Comparison of ENCODE assay signal across 8 cellular contexts in the genomic region with DNA sequence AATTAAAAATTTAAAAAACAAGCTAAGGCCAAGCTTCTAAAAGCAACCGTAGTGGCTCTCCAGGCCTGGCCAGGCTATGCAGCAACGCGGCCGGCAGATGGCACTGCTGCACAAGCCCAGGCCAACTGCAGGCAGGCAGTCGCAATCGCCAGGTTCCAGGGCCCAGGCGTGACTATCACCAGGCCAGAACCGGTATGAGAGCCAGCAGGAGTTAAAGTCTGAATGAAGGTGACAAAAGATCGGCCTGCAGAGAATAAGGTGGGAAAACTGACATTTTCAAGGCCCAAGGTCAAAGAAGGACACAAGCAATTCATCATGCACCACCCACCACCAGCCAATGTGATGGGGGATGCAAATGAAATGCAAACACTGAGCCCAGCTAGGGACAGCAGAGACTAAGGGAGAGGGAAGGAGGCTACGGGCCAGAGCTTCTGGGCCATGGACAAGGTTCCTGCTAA. TPM values are rescaled to one million over a fixed set of nuclear protein-coding genes. Genes with fewer than 3 reads are reported as not detected.
A peak's percentile ranks its signal among the peaks of the same experiment; 100 is the strongest.
DNase-seq lines count a peak whose midpoint lies in the region; ATAC-seq and TF ChIP-seq lines count a peak whose summit lies in the region.

No MANE protein-coding gene starts in this region.

- no peak overlapping the region for H3K4me3 Mint-ChIP-seq in activated naive CD8-positive, alpha-beta T cell treated with anti-CD3 and anti-CD28 coated beads, Interleukin-2, amount 50 U/mL, for 24 hours
- H3K4me3 Mint-ChIP-seq in progenitor cell of endocrine pancreas (ENCODE audit: low read depth): no peak overlapping the region

- peak; percentile 5 for DNase-seq in AG04449 (ENCODE audit: low read depth, low spot score)
- peak; percentile 42 for DNase-seq in MV-4-11 (lab: John Stamatoyannopoulos, UW)
- DNase-seq in SW 1271 (lab: John Stamatoyannopoulos, UW): peak; percentile 12 to 74
- peak; percentile 79 for DNase-seq in activated naive CD8-positive, alpha-beta T cell treated with anti-CD3 and anti-CD28 coated beads, Interleukin-2, amount 50 U/mL, for 24 hours
- peak; percentile 65 to 77 for DNase-seq in heart right ventricle
- peak; percentile 89 for DNase-seq in progenitor cell of endocrine pancreas (ENCODE audit: low spot score, unreplicated experiment)
- peak; percentile 89 for DNase-seq in upper lobe of right lung

- H3K27ac ChIP-seq in heart right ventricle: no peak overlapping the region
- H3K27ac ChIP-seq in upper lobe of right lung: no peak overlapping the region

- H3K4me1 Mint-ChIP-seq in activated naive CD8-positive, alpha-beta T cell treated with anti-CD3 and anti-CD28 coated beads, Interleukin-2, amount 50 U/mL, for 24 hours: no peaks in the 10 kb centered on the region
- H3K4me1 Mint-ChIP-seq in progenitor cell of endocrine pancreas (ENCODE audit: low read depth): peaks cover 5% of the 10 kb centered on the region

- H3K9me3 Mint-ChIP-seq in activated naive CD8-positive, alpha-beta T cell treated with anti-CD3 and anti-CD28 coated beads, Interleukin-2, amount 50 U/mL, for 24 hours: no peaks in the 10 kb centered on the region
- H3K9me3 Mint-ChIP-seq in progenitor cell of endocrine pancreas (ENCODE audit: low read depth): no peaks in the 10 kb centered on the region

- POLR2A ChIA-PET in AG04449 (lab: Yijun Ruan, JAX): interaction anchor here (1.0 kb wide), 1 partner anchor 347 kb away, joined by 3 read pairs; no protein-coding TSS in a partner anchor

- H3K4me1 ChIP-seq in heart right ventricle (peaks cover 0 to 9% (median 0%) of the 10 kb centered on the region in 9 donors), upper lobe of right lung (no peaks in the 10 kb centered on the region)

- H3K4me3 ChIP-seq in AG04449 (ENCODE audit: low read depth, low read length) (no peak overlapping the region), heart right ventricle (no peak overlapping the region), upper lobe of right lung (no peak overlapping the region)

- CTCF ChIA-PET in AG04449 (lab: Yijun Ruan, JAX): interaction anchor here (0.6 to 11.6 kb wide), 57 partner anchors 8 to 665 kb away, joined by 3 to 616 read pairs (median 4); partner anchors contain the start of gene ANO2

- H3K36me3 Mint-ChIP-seq in activated naive CD8-positive, alpha-beta T cell treated with anti-CD3 and anti-CD28 coated beads, Interleukin-2, amount 50 U/mL, for 24 hours (ENCODE audit: low read depth): no peaks in the 10 kb centered on the region
- H3K36me3 Mint-ChIP-seq in progenitor cell of endocrine pancreas (ENCODE audit: insufficient read depth): no peaks in the 10 kb centered on the region

- H3K27me3 ChIP-seq in heart right ventricle (peaks cover 0 to 3% (median 0%) of the 10 kb centered on the region in 7 donors), upper lobe of right lung (no peaks in the 10 kb centered on the region)

- intact Hi-C loops in heart right ventricle (cut with DNase I): loop anchor here (1.0 to 10.0 kb wide), 7 partner anchors 50 to 299 kb away; no protein-coding TSS in a partner anchor
- intact Hi-C loops in upper lobe of right lung (cut with DNase I): no loop called here

- WGBS in heart right ventricle, 2 donors: 4 to 7% methylated on average over 10 of the region's 10 CpGs

- H3K27me3 Mint-ChIP-seq in activated naive CD8-positive, alpha-beta T cell treated with anti-CD3 and anti-CD28 coated beads, Interleukin-2, amount 50 U/mL, for 24 hours: no peaks in the 10 kb centered on the region
- peaks cover 4% of the 10 kb centered on the region for H3K27me3 Mint-ChIP-seq in progenitor cell of endocrine pancreas

- H3K36me3 ChIP-seq in heart right ventricle (peaks cover 0 to 92% (median 14%) of the 10 kb centered on the region in 9 donors), upper lobe of right lung (peaks cover 7% of the 10 kb centered on the region)

- H3K9me3 ChIP-seq in heart right ventricle (no peaks in the 10 kb centered on the region), upper lobe of right lung (no peaks in the 10 kb centered on the region)

- no peak overlapping the region for H3K27ac Mint-ChIP-seq in activated naive CD8-positive, alpha-beta T cell treated with anti-CD3 and anti-CD28 coated beads, Interleukin-2, amount 50 U/mL, for 24 hours
- H3K27ac Mint-ChIP-seq in progenitor cell of endocrine pancreas: no peak overlapping the region

- ATAC-seq in GM19023 (IDR thresholded peaks at IDR 0.05; ENCODE audit: unreplicated experiment): peak; percentile 73
- peak; percentile 78 for ATAC-seq in activated naive CD8-positive, alpha-beta T cell treated with anti-CD3 and anti-CD28 coated beads, Interleukin-2, amount 50 U/mL, for 24 hours
- peak; percentile 80 to 93 (median 90) for ATAC-seq in heart right ventricle
- peak; percentile 97 for ATAC-seq in upper lobe of right lung

- TF ChIP-seq CTCF in AG04449 (IDR thresholded peaks at IDR 0.05; ENCODE audit: insufficient read depth, low read length, missing control alignments) (peak; percentile 98), heart right ventricle (IDR thresholded peaks at IDR 0.05) (peak; percentile 87 to 97 (median 94)), progenitor cell of endocrine pancreas (IDR thresholded peaks at IDR 0.05; ENCODE audit: unreplicated experiment) (peak; percentile 100), upper lobe of right lung (IDR thresholded peaks at IDR 0.05) (peak; percentile 98)

RNA-seq across cellular contexts. Expression of gene ANO2, which starts 43.6 kb away (rescaled TPM):
- 10 to 100 TPM in 8 of 10 donors, 1 to 10 TPM in 2; 6.9 to 15.2 (median 12.0) TPM for total RNA-seq in heart right ventricle
- polyA plus RNA-seq in heart right ventricle: 10 to 100 TPM in 1 of 2 donors, 1 to 10 TPM in 1; 4.0 to 12.2 TPM
- 2.8 and 3.5 TPM in 2 replicates for total RNA-seq in progenitor cell of endocrine pancreas
- total RNA-seq in upper lobe of right lung: 36.8 TPM

Comparison
In these comparisons a context has a peak if more than half of its experiments do, and no peak if none do; other contexts are left out.
1. DNase-seq: peak in every context shown above with its lines; median percentile 89 in progenitor cell of endocrine pancreas; 89 in upper lobe of right lung; 79 in activated naive CD8-positive, alpha-beta T cell treated with anti-CD3 and anti-CD28 coated beads, Interleukin-2, amount 50 U/mL, for 24 hours; 71 in heart right ventricle; 43 in SW 1271; 42 in MV-4-11; 5 in AG04449.